27 cellular contexts compared by ENCODE assay signal in the genomic region with DNA sequence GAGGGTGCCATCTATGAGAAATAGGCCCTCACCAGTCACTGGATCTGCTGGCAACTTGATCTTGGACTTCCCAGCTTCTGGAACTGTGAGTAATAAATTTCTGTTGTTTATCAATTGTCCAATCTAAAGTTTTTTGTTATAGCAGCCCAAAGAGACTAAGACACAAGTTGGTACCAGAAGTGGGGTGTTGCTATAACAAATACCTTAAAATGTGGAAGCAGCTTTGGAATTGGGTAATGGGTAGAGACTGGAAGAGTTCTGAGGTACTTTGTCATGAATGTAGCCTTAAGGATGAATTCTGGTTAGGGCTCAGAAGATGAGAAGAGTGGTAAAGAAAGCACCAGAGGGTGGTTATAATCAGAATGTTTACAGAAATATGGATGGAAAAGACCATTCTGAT.
"Had no signal": no experiment of that assay in that cellular context is flagged by ENCODE, and none has a peak within 500 bp of the region (broad histone marks: within the 10 kb centered on the region; RNA-seq: fewer than 3 reads in every experiment).

No MANE protein-coding gene starts in this region.

- H3K27ac ChIP-seq: colonic mucosa, coronary artery, dorsolateral prefrontal cortex, epithelial cell of prostate, esophagus muscularis mucosa, esophagus squamous epithelium, foreskin keratinocyte, gastrocnemius medialis, gastroesophageal sphincter, heart left ventricle, heart right ventricle, hepatocyte had no signal

- H3K4me1 ChIP-seq: colonic mucosa, esophagus muscularis mucosa, esophagus squamous epithelium, foreskin keratinocyte, gastrocnemius medialis, gastroesophageal sphincter had no signal

- H3K4me2 ChIP-seq: hepatocyte had no signal

- ATAC-seq: effector memory CD8-positive, alpha-beta T cell; foreskin keratinocyte; gastrocnemius medialis; gastroesophageal sphincter; heart left ventricle; heart right ventricle had no signal

- H3K27me3 ChIP-seq: colonic mucosa, dorsolateral prefrontal cortex, esophagus muscularis mucosa, esophagus squamous epithelium, foreskin keratinocyte, gastrocnemius medialis, gastroesophageal sphincter, heart left ventricle, heart right ventricle, hepatocyte had no signal

- H2AFZ ChIP-seq: hepatocyte had no signal

- FAIRE-seq: endometrium, endothelial cell of umbilical vein, frontal cortex had no signal

- H3K4me3 Mint-ChIP-seq: dendritic cell treated with granulocyte-macrophage colony-stimulating factor and Interleukin-4, amounts not matched to agents 40 ng/mL and 50 ng/mL, for 4 days; effector memory CD8-positive, alpha-beta T cell; endodermal cell had no signal

- H3K9me3 ChIP-seq: colonic mucosa, gastrocnemius medialis had no signal

- DNase-seq: colonic mucosa; cortex of kidney; dermis blood vessel endothelial cell; dorsolateral prefrontal cortex; effector CD4-positive, alpha-beta T cell; effector CD8-positive, alpha-beta T cell; effector memory CD4-positive, alpha-beta T cell; effector memory CD8-positive, alpha-beta T cell; endodermal cell; esophagus squamous epithelium; foreskin fibroblast; foreskin keratinocyte; foreskin melanocyte; gastrocnemius medialis; glutamatergic neuron; head of caudate nucleus; heart left ventricle; heart right ventricle had no signal

- H3K27ac Mint-ChIP-seq: dendritic cell treated with granulocyte-macrophage colony-stimulating factor and Interleukin-4, amounts not matched to agents 40 ng/mL and 50 ng/mL, for 4 days; effector memory CD8-positive, alpha-beta T cell; endodermal cell had no signal

- H3K4me3 ChIP-seq: colonic mucosa, coronary artery, dorsolateral prefrontal cortex, esophagus muscularis mucosa, esophagus squamous epithelium, gastrocnemius medialis, gastroesophageal sphincter, heart left ventricle, heart right ventricle, hepatocyte had no signal

- H3K27me3 Mint-ChIP-seq: dendritic cell treated with granulocyte-macrophage colony-stimulating factor and Interleukin-4, amounts not matched to agents 40 ng/mL and 50 ng/mL, for 4 days; effector memory CD8-positive, alpha-beta T cell had no signal

- H3K36me3 ChIP-seq: colonic mucosa, esophagus squamous epithelium, gastrocnemius medialis had no signal

- H3K79me2 ChIP-seq: hepatocyte had no signal
